8 cellular contexts compared by ENCODE assay signal in the genomic region with DNA sequence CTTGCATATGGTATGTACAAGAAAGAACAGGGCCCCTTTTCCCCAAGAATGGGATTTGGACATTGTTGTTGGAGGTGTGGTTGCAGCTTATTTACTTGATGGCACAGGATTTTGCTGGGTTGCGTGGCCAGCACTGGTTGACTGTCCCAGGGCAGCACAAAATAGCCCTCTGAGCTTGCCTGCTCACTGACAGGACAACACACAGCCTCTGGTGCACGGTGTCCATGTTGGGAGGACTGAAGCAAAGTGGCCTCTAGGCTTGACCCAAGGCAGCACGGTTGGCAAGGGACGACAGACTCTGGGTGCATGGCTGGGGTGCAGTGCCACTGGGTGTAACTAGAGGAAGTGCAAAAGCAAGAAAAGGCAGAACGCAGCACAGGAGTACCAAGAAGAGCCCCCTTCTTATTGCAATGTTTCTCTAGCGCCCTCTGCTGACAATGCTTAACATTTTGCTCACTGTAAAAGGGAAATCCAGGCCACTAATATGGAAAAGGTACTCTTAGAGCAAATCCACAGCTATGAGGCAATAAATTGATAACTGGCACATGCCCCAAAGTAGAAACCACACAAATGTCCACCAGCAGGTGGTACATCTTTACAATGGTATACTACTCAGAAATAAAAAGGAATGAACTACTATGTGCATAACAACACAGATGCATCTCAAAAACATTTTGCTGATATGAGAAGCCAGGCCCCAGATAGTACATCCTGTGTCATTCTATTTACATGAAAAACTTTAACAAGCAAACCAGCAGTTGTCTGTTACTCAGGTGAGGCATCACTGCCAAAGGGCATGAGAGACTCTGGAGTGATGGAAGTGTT. TPM values are rescaled to one million over a fixed set of nuclear protein-coding genes. Genes with fewer than 3 reads are reported as not detected.
DNase-seq lines count a peak whose midpoint lies in the region; ATAC-seq and TF ChIP-seq lines count a peak whose summit lies in the region.

No MANE protein-coding gene starts in this region.

- no peak overlapping the region for H3K4me2 ChIP-seq in MM.1S (ENCODE audit: low read depth, low read length)

- no peak overlapping the region for H2AFZ ChIP-seq in MM.1S (ENCODE audit: low read length)

- no TSS peak for BruUV-seq in Panc1 (replicated peaks; lab: Mats Ljungman, UMichigan)

- H4K20me1 ChIP-seq in MM.1S (ENCODE audit: insufficient read depth, low read length), result no peaks in the 10 kb centered on the region

- H3K27me3 ChIP-seq in MM.1S (replicated peaks; ENCODE audit: insufficient read depth, low read length) (no peaks in the 10 kb centered on the region), Panc1 (ENCODE audit: control insufficient read depth, insufficient read depth, low read length) (no peaks in the 10 kb centered on the region)

- H3K4me3 Mint-ChIP-seq in naive thymus-derived CD8-positive, alpha-beta T cell, result no peak overlapping the region

- no peaks in the 10 kb centered on the region for H3K9me2 ChIP-seq in MM.1S (replicated peaks; ENCODE audit: insufficient read depth, low read length)

- no peak overlapping the region for H3K27ac ChIP-seq in MM.1S (ENCODE audit: low read length)
- H3K27ac ChIP-seq in Panc1 (ENCODE audit: low read length), result no peak overlapping the region

- no peaks in the 10 kb centered on the region for H3K9me3 ChIP-seq in MM.1S (replicated peaks; ENCODE audit: insufficient read depth, low read length)
- no peaks in the 10 kb centered on the region for H3K9me3 ChIP-seq in Panc1 (ENCODE audit: control insufficient read depth, insufficient read depth, low read depth, low read length)

- no peaks in the 10 kb centered on the region for H3K4me1 ChIP-seq in MM.1S (ENCODE audit: low read length)
- no peaks in the 10 kb centered on the region for H3K4me1 ChIP-seq in Panc1 (ENCODE audit: control insufficient read depth, insufficient read depth, low read length)

- no peaks in the 10 kb centered on the region for H3F3A ChIP-seq in MM.1S (ENCODE audit: insufficient read depth, low read length)

- intact Hi-C loops in Right ventricle myocardium inferior (cut with DNase I), result loop anchor here (5.0 kb wide), 1 partner anchor 320 kb away; no protein-coding TSS in a partner anchor
- intact Hi-C loops in left cardiac atrium (cut with DNase I), result no loop called here
- intact Hi-C loops in Panc1 (cut with micrococcal nuclease; ENCODE audit: unreplicated experiment), result no loop called here

- H3K79me2 ChIP-seq in MM.1S (ENCODE audit: low read length), result no peaks in the 10 kb centered on the region

- H3K4me3 ChIP-seq in MM.1S (ENCODE audit: low read length) (no peak overlapping the region), Panc1 (ENCODE audit: low read depth in 2 of 2, low read length in 2 of 2) (no peak overlapping the region)

- CTCF ChIA-PET in Panc1 (lab: Charles Lee), result interaction anchor here (0.6 to 0.9 kb wide), 2 partner anchors 178 to 322 kb away, joined by 3 read pairs; no protein-coding TSS in a partner anchor

- ATAC-seq in Right ventricle myocardium inferior (peak; percentile 23), left cardiac atrium (no peak), Panc1 (peak; percentile 51; the same call in 1 of the 2 replicates), GM21360 (IDR thresholded peaks at IDR 0.05; ENCODE audit: unreplicated experiment) (no peak), GM18858 (IDR thresholded peaks at IDR 0.05; ENCODE audit: unreplicated experiment) (no peak)
- ATAC-seq in naive thymus-derived CD8-positive, alpha-beta T cell, result peak in 1 of 2 donors; percentile 45

- in situ Hi-C loops in Panc1 (cut with HindIII; ENCODE audit: low pct_unique_long_range_greater_than_20kb, low sequenced_read_pairs), result no loop called here

- TF ChIP-seq CTCF in MM.1S (IDR thresholded peaks at IDR 0.05; ENCODE audit: low read length) (peak; percentile 77), Panc1 (IDR thresholded peaks at IDR 0.05) (peak; percentile 76)

- H3K9ac ChIP-seq in MM.1S (ENCODE audit: low read length), result no peak overlapping the region

- no peak overlapping the region for H3K27ac Mint-ChIP-seq in naive thymus-derived CD8-positive, alpha-beta T cell

- H3K36me3 Mint-ChIP-seq in naive thymus-derived CD8-positive, alpha-beta T cell, result peaks cover 0 to 5% (median 0%) of the 10 kb centered on the region in 3 donors

- DNase-seq in Right ventricle myocardium inferior (ENCODE audit: missing footprints) (no peak), left cardiac atrium (no peak), MM.1S (peak; percentile 44), Panc1 (ENCODE audit: low read depth, low spot score) (peak; percentile 20), dermis microvascular lymphatic vessel endothelial cell (ENCODE audit: low read depth in 2 of 2) (peak; percentile 20 to 67)
- DNase-seq in naive thymus-derived CD8-positive, alpha-beta T cell, result peak in 6 of 10 donors; percentile 12 to 24 (median 20)

- peaks cover 2 to 17% (median 13%) of the 10 kb centered on the region in 5 donors for H3K27me3 Mint-ChIP-seq in naive thymus-derived CD8-positive, alpha-beta T cell

- peaks cover 0 to 11% (median 4%) of the 10 kb centered on the region in 9 donors for H3K9me3 Mint-ChIP-seq in naive thymus-derived CD8-positive, alpha-beta T cell

- POLR2A ChIA-PET in Panc1 (lab: Charles Lee), result no interaction called here
- POLR2A ChIA-PET in naive thymus-derived CD8-positive, alpha-beta T cell (lab: Charles Lee), result no interaction called here

- peaks cover 0 to 3% (median 1%) of the 10 kb centered on the region in 4 donors for H3K4me1 Mint-ChIP-seq in naive thymus-derived CD8-positive, alpha-beta T cell

- H3K36me3 ChIP-seq in MM.1S (replicated peaks; ENCODE audit: insufficient read depth, low read length) (no peaks in the 10 kb centered on the region), Panc1 (ENCODE audit: control insufficient read depth, insufficient read depth, low read length) (no peaks in the 10 kb centered on the region)

RNA-seq across cellular contexts. Expression of a gene that starts 47.4 kb away (rescaled TPM):
- total RNA-seq in Right ventricle myocardium inferior (not detected), left cardiac atrium (not detected), Panc1 (2021; ENCODE audit: unreplicated experiment) (81.2 TPM), dermis microvascular lymphatic vessel endothelial cell (not detected in 2 replicates)
- polyA plus RNA-seq in Panc1 (2012; ENCODE audit: insufficient read length), result 105 TPM
- total RNA-seq in naive thymus-derived CD8-positive, alpha-beta T cell, result not detected
- polyA plus RNA-seq in naive thymus-derived CD8-positive, alpha-beta T cell, result not detected

Comparison
In these comparisons a context has a peak if more than half of its experiments do, and no peak if none do; other contexts are left out.
1. ATAC-seq: peak in Right ventricle myocardium inferior (single experiment) and Panc1 (single experiment); none in left cardiac atrium (0 of 2), GM21360 (single experiment) and GM18858 (single experiment).
2. DNase-seq: peak in MM.1S (single experiment), Panc1 (single experiment), dermis microvascular lymphatic vessel endothelial cell (2 of 2) and naive thymus-derived CD8-positive, alpha-beta T cell (6 of 10); none in Right ventricle myocardium inferior (single experiment) and left cardiac atrium (single experiment).
3. RNA of a gene that starts 47.4 kb away (total RNA-seq): 81.2 TPM in Panc1 (single experiment); not detected in Right ventricle myocardium inferior (single experiment), not detected in left cardiac atrium, not detected in dermis microvascular lymphatic vessel endothelial cell and not detected in naive thymus-derived CD8-positive, alpha-beta T cell; every median in the first group is over 10 times any median in the second.